10 cellular contexts compared by ENCODE assay signal in the genomic region with DNA sequence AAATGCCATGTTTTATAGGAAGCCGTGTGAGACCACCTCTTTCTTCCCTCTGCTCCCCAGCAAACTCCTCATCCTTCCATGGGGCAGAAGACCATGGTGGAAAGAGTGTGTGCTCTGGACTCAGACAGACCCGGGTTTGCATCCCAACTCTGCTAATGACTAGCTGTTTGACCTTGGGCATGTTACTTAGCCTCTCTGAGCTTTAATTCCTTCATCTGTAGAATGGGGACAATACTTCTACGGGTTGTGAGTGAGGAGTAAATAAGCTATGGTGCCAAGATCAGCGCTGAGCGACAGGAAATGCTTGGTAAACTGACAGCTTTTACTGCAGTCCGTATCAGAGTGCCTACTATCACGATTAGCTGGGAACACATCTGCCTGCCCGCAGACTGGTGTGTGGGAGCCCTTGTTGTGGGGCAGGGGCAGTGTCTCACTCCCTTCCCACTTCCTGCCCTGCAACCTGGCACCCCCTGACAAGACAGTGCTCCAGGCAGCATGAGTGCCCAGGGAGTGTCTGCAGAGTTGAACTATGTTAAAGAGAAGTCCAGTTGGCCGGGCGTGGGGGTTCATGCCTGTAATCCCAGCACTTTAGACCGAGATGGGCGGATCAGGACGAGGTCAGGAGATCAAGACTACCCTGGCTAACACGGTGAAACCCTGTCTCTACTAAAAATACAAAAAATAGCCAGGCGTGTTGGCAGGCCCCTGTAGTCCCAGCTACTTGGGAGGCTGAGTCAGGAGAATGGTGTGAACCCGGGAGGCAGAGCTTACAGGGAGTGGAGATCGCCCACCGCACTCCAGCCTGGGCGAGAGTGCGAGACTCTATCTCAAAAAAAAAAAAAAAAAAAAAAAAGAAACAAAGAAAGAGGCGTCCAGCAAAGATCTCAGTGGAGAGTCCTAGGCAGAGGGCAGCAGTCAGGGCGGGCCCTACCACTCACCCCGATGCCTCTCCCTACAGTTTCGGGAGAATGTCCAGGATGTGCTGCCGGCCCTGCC. TPM values are rescaled to one million over a fixed set of nuclear protein-coding genes. Genes with fewer than 3 reads are reported as not detected.
A peak's percentile ranks its signal among the peaks of the same experiment; 100 is the strongest.
DNase-seq lines count a peak whose midpoint lies in the region; ATAC-seq and TF ChIP-seq lines count a peak whose summit lies in the region.
"Had no signal": no experiment of that assay in that cellular context is flagged by ENCODE, and none has a peak within 500 bp of the region (broad histone marks: within the 10 kb centered on the region; RNA-seq: fewer than 3 reads in every experiment).

No MANE protein-coding gene starts in this region.

- in situ Hi-C loops in GM13977 (cut with MboI; ENCODE audit: low pct_unique_long_range_greater_than_20kb, low sequenced_read_pairs, unreplicated experiment) = loop anchor here (25.0 kb wide), 1 partner anchor 287 kb away; no protein-coding TSS in a partner anchor

- no peaks in the 10 kb centered on the region for H3K36me3 ChIP-seq in kidney epithelial cell (ENCODE audit: control insufficient read depth, insufficient read depth, low read length)

- intact Hi-C loops in left ventricle myocardium superior (cut with micrococcal nuclease) = loop anchor here (10.0 kb wide), 1 partner anchor 86 kb away; no protein-coding TSS in a partner anchor

- no peaks in the 10 kb centered on the region for H3K9me3 Mint-ChIP-seq in stimulated activated naive CD8-positive, alpha-beta T cell treated with anti-CD3 and anti-CD28 coated beads, Interleukin-15, Interleukin-2, amounts not matched to agents 100 ng/mL and 50 ng/mL, for 24 hours
- no peaks in the 10 kb centered on the region for H3K9me3 Mint-ChIP-seq in activated naive CD8-positive, alpha-beta T cell treated with anti-CD3 and anti-CD28 coated beads for 36 hours
- H3K9me3 Mint-ChIP-seq: naive B cell had no signal

- H3K27me3 ChIP-seq in kidney epithelial cell (ENCODE audit: control insufficient read depth, insufficient read depth, low read length) = no peaks in the 10 kb centered on the region

- no peaks in the 10 kb centered on the region for H3K27me3 Mint-ChIP-seq in stimulated activated naive CD8-positive, alpha-beta T cell treated with anti-CD3 and anti-CD28 coated beads, Interleukin-15, Interleukin-2, amounts not matched to agents 100 ng/mL and 50 ng/mL, for 24 hours
- no peaks in the 10 kb centered on the region for H3K27me3 Mint-ChIP-seq in activated naive CD8-positive, alpha-beta T cell treated with anti-CD3 and anti-CD28 coated beads for 36 hours

- peak overlapping the region; percentile 88 for H3K4me3 ChIP-seq in kidney epithelial cell (ENCODE audit: low read depth, low read length)

- TF ChIP-seq CTCF in kidney epithelial cell (IDR thresholded peaks at IDR 0.05; ENCODE audit: insufficient read depth, low read length, poor library complexity, severe bottlenecking) = no peak
- no peak for TF ChIP-seq CTCF in GM13977 (IDR thresholded peaks at IDR 0.05; ENCODE audit: extremely low read depth, insufficient read depth, missing control alignments)

- no peak for ATAC-seq in stimulated activated naive CD8-positive, alpha-beta T cell treated with anti-CD3 and anti-CD28 coated beads, Interleukin-15, Interleukin-2, amounts not matched to agents 100 U/mL and 50 U/mL, for 24 hours
- ATAC-seq in left ventricle myocardium superior = no peak
- no peak for ATAC-seq in GM18498 (IDR thresholded peaks at IDR 0.05; ENCODE audit: unreplicated experiment)

- peak overlapping the region; percentile 86 for H3K4me3 Mint-ChIP-seq in stimulated activated naive CD8-positive, alpha-beta T cell treated with anti-CD3 and anti-CD28 coated beads, Interleukin-15, Interleukin-2, amounts not matched to agents 100 ng/mL and 50 ng/mL, for 24 hours
- peak overlapping the region; percentile 52 for H3K4me3 Mint-ChIP-seq in activated naive CD8-positive, alpha-beta T cell treated with anti-CD3 and anti-CD28 coated beads for 36 hours

- DNase-seq in stimulated activated naive CD8-positive, alpha-beta T cell treated with anti-CD3 and anti-CD28 coated beads, Interleukin-15, Interleukin-2, amounts not matched to agents 100 U/mL and 50 U/mL, for 24 hours = no peak
- DNase-seq in activated naive CD8-positive, alpha-beta T cell treated with anti-CD3 and anti-CD28 coated beads for 36 hours = no peak
- no peak for DNase-seq in kidney epithelial cell (ENCODE audit: low read depth)
- DNase-seq in GM13977 (ENCODE audit: low spot score) = no peak
- DNase-seq in left ventricle myocardium superior = no peak
- no peak for DNase-seq in DMS79 treated with DMSO at 0.1 percent for 48 hours (lab: John Stamatoyannopoulos, UW)
- DNase-seq: foreskin fibroblast, naive B cell had no signal

- peaks cover 36% of the 10 kb centered on the region for H3K4me1 Mint-ChIP-seq in stimulated activated naive CD8-positive, alpha-beta T cell treated with anti-CD3 and anti-CD28 coated beads, Interleukin-15, Interleukin-2, amounts not matched to agents 100 ng/mL and 50 ng/mL, for 24 hours (ENCODE audit: low read depth)
- peaks cover 36% of the 10 kb centered on the region for H3K4me1 Mint-ChIP-seq in activated naive CD8-positive, alpha-beta T cell treated with anti-CD3 and anti-CD28 coated beads for 36 hours

- H3K27ac Mint-ChIP-seq in stimulated activated naive CD8-positive, alpha-beta T cell treated with anti-CD3 and anti-CD28 coated beads, Interleukin-15, Interleukin-2, amounts not matched to agents 100 ng/mL and 50 ng/mL, for 24 hours = no peak overlapping the region
- H3K27ac Mint-ChIP-seq in activated naive CD8-positive, alpha-beta T cell treated with anti-CD3 and anti-CD28 coated beads for 36 hours = peak overlapping the region; percentile 4

- no peaks in the 10 kb centered on the region for H3K36me3 Mint-ChIP-seq in stimulated activated naive CD8-positive, alpha-beta T cell treated with anti-CD3 and anti-CD28 coated beads, Interleukin-15, Interleukin-2, amounts not matched to agents 100 ng/mL and 50 ng/mL, for 24 hours (ENCODE audit: low read depth)
- H3K36me3 Mint-ChIP-seq in activated naive CD8-positive, alpha-beta T cell treated with anti-CD3 and anti-CD28 coated beads for 36 hours = peaks cover 3% of the 10 kb centered on the region
- H3K36me3 Mint-ChIP-seq: naive B cell had no signal

RNA-seq across cellular contexts. Expression of a gene that starts 2.2 kb away (rescaled TPM):
- 1 to 10 TPM; 9.1 to 9.4 TPM for total RNA-seq in activated naive CD8-positive, alpha-beta T cell treated with anti-CD3 and anti-CD28 coated beads for 36 hours
- total RNA-seq in kidney epithelial cell (31.7 and 36.0 TPM in 2 replicates), left ventricle myocardium superior (0.82 TPM)

RNA-seq across cellular contexts. Expression of a gene that starts 11.8 kb away (rescaled TPM):
- total RNA-seq in activated naive CD8-positive, alpha-beta T cell treated with anti-CD3 and anti-CD28 coated beads for 36 hours = 1 to 10 TPM; 3.3 to 3.9 TPM
- total RNA-seq in kidney epithelial cell = 26.9 and 34.2 TPM in 2 replicates
- total RNA-seq in left ventricle myocardium superior = 5.4 TPM

RNA-seq across cellular contexts. Expression of a gene that starts 26.6 kb away (rescaled TPM):
- 100 to 1,000 TPM; 109 to 114 TPM for total RNA-seq in activated naive CD8-positive, alpha-beta T cell treated with anti-CD3 and anti-CD28 coated beads for 36 hours
- total RNA-seq in kidney epithelial cell = 36.4 and 43.4 TPM in 2 replicates
- total RNA-seq in left ventricle myocardium superior = 16.3 TPM

RNA-seq across cellular contexts. Expression of a gene that starts 42.2 kb away (rescaled TPM):
- 1 to 10 TPM; 2.5 to 2.6 TPM for total RNA-seq in activated naive CD8-positive, alpha-beta T cell treated with anti-CD3 and anti-CD28 coated beads for 36 hours
- total RNA-seq in kidney epithelial cell (13.1 and 14.6 TPM in 2 replicates), left ventricle myocardium superior (0.37 TPM)

RNA-seq across cellular contexts. Expression of a gene that starts 42.3 kb away (rescaled TPM):
- 100 to 1,000 TPM; 243 to 244 TPM for total RNA-seq in activated naive CD8-positive, alpha-beta T cell treated with anti-CD3 and anti-CD28 coated beads for 36 hours
- total RNA-seq in kidney epithelial cell = 50.2 and 54.8 TPM in 2 replicates
- 104 TPM for total RNA-seq in left ventricle myocardium superior
